1 cellular context compared by ENCODE assay signal in the genomic region with DNA sequence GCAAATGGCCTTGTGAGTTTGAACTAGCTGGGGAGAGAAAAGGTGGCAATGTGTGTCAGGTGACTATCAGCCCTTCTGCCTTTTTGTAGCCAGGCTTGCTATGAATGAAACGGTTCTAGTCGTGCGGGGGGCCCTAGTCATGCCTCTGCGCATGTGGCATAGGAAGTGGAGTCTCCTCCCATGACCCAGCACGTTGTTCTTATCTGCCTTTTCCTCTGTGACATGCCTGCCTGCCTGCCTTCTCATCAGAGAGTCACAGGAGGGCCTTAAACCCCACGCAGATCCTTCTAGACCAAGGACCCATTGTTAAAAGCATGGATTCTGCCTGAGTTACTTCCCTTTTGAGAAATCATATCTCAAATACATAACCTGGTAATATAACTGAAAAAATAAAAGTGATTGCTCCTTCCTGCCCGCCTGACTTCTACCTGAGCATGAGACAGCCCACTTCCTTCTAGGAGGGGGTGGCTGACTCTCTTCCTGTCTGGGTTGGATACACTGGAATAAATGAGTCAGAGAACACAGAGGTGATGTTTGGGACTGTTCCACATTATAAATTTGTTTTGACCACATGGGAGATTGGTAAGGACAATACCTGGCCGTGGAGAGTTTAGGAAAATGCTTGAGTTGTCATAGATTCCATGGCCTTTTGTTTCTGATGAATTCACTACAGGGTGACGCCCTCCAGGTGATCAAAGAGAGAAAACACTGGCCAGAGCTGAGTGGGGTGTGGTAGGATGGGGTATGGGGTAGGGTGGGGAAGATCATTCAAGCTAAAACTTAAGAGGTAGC.
TF ChIP-seq lines count a peak whose summit lies in the region.

No MANE protein-coding gene starts in this region.

TF ChIP-seq in SK-N-SH, 30 proteins besides CTCF, POLR2A, EP300 and RAD21 (continued from another document):
- TF ChIP-seq, protein P1, sequence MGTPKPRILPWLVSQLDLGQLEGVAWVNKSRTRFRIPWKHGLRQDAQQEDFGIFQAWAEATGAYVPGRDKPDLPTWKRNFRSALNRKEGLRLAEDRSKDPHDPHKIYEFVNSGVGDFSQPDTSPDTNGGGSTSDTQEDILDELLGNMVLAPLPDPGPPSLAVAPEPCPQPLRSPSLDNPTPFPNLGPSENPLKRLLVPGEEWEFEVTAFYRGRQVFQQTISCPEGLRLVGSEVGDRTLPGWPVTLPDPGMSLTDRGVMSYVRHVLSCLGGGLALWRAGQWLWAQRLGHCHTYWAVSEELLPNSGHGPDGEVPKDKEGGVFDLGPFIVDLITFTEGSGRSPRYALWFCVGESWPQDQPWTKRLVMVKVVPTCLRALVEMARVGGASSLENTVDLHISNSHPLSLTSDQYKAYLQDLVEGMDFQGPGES (IDR thresholded peaks at IDR 0.05; ENCODE audit: low read depth, low read length), result no peak
- TF ChIP-seq CHD2 (IDR thresholded peaks at IDR 0.05; ENCODE audit: low read length, partially characterized antibody), result no peak
- TF ChIP-seq NFIC (IDR thresholded peaks at IDR 0.05; ENCODE audit: borderline replicate concordance), result no peak
- TF ChIP-seq, protein P2, sequence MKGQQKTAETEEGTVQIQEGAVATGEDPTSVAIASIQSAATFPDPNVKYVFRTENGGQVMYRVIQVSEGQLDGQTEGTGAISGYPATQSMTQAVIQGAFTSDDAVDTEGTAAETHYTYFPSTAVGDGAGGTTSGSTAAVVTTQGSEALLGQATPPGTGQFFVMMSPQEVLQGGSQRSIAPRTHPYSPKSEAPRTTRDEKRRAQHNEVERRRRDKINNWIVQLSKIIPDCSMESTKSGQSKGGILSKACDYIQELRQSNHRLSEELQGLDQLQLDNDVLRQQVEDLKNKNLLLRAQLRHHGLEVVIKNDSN (IDR thresholded peaks at IDR 0.05; ENCODE audit: borderline replicate concordance, low read depth), result no peak
- TF ChIP-seq TEAD4 (IDR thresholded peaks at IDR 0.05; ENCODE audit: borderline replicate concordance, insufficient read depth), result no peak
- TF ChIP-seq TAF1 (IDR thresholded peaks at IDR 0.05; ENCODE audit: borderline replicate concordance, low read depth, low read length), result no peak
- TF ChIP-seq, protein P3, sequence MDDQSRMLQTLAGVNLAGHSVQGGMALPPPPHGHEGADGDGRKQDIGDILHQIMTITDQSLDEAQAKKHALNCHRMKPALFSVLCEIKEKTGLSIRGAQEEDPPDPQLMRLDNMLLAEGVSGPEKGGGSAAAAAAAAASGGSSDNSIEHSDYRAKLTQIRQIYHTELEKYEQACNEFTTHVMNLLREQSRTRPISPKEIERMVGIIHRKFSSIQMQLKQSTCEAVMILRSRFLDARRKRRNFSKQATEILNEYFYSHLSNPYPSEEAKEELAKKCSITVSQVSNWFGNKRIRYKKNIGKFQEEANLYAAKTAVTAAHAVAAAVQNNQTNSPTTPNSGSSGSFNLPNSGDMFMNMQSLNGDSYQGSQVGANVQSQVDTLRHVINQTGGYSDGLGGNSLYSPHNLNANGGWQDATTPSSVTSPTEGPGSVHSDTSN (IDR thresholded peaks at IDR 0.05), result no peak
- no peak for TF ChIP-seq POLR2AphosphoS5 (IDR thresholded peaks at IDR 0.05; ENCODE audit: low read depth, low read length)
- TF ChIP-seq, protein P4, sequence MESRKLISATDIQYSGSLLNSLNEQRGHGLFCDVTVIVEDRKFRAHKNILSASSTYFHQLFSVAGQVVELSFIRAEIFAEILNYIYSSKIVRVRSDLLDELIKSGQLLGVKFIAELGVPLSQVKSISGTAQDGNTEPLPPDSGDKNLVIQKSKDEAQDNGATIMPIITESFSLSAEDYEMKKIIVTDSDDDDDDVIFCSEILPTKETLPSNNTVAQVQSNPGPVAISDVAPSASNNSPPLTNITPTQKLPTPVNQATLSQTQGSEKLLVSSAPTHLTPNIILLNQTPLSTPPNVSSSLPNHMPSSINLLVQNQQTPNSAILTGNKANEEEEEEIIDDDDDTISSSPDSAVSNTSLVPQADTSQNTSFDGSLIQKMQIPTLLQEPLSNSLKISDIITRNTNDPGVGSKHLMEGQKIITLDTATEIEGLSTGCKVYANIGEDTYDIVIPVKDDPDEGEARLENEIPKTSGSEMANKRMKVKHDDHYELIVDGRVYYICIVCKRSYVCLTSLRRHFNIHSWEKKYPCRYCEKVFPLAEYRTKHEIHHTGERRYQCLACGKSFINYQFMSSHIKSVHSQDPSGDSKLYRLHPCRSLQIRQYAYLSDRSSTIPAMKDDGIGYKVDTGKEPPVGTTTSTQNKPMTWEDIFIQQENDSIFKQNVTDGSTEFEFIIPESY (IDR thresholded peaks at IDR 0.05; ENCODE audit: borderline replicate concordance, low read depth), result no peak
- TF ChIP-seq, protein P5, sequence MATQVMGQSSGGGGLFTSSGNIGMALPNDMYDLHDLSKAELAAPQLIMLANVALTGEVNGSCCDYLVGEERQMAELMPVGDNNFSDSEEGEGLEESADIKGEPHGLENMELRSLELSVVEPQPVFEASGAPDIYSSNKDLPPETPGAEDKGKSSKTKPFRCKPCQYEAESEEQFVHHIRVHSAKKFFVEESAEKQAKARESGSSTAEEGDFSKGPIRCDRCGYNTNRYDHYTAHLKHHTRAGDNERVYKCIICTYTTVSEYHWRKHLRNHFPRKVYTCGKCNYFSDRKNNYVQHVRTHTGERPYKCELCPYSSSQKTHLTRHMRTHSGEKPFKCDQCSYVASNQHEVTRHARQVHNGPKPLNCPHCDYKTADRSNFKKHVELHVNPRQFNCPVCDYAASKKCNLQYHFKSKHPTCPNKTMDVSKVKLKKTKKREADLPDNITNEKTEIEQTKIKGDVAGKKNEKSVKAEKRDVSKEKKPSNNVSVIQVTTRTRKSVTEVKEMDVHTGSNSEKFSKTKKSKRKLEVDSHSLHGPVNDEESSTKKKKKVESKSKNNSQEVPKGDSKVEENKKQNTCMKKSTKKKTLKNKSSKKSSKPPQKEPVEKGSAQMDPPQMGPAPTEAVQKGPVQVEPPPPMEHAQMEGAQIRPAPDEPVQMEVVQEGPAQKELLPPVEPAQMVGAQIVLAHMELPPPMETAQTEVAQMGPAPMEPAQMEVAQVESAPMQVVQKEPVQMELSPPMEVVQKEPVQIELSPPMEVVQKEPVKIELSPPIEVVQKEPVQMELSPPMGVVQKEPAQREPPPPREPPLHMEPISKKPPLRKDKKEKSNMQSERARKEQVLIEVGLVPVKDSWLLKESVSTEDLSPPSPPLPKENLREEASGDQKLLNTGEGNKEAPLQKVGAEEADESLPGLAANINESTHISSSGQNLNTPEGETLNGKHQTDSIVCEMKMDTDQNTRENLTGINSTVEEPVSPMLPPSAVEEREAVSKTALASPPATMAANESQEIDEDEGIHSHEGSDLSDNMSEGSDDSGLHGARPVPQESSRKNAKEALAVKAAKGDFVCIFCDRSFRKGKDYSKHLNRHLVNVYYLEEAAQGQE (IDR thresholded peaks at IDR 0.05; ENCODE audit: low read depth, low read length), result no peak
- TF ChIP-seq, protein P6, sequence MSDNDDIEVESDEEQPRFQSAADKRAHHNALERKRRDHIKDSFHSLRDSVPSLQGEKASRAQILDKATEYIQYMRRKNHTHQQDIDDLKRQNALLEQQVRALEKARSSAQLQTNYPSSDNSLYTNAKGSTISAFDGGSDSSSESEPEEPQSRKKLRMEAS (IDR thresholded peaks at IDR 0.05; ENCODE audit: low read depth), result no peak
- no peak for TF ChIP-seq RFX5 (IDR thresholded peaks at IDR 0.05; ENCODE audit: low read length)
- TF ChIP-seq FOXJ3 (CRISPR knock-in tag; IDR thresholded peaks at IDR 0.05), result no peak
- no peak for TF ChIP-seq FOSL2 (IDR thresholded peaks at IDR 0.05; ENCODE audit: borderline replicate concordance, low read depth)
- TF ChIP-seq, protein P7, sequence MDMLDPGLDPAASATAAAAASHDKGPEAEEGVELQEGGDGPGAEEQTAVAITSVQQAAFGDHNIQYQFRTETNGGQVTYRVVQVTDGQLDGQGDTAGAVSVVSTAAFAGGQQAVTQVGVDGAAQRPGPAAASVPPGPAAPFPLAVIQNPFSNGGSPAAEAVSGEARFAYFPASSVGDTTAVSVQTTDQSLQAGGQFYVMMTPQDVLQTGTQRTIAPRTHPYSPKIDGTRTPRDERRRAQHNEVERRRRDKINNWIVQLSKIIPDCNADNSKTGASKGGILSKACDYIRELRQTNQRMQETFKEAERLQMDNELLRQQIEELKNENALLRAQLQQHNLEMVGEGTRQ (IDR thresholded peaks at IDR 0.05; ENCODE audit: borderline replicate concordance, low read depth, low read length), result no peak
- no peak for TF ChIP-seq SMC3 (IDR thresholded peaks at IDR 0.05; ENCODE audit: low read depth, low read length)
- no peak for TF ChIP-seq MEF2A (IDR thresholded peaks at IDR 0.05; ENCODE audit: borderline replicate concordance, low read depth)
- TF ChIP-seq EZH2phosphoT487 (IDR thresholded peaks at IDR 0.05; ENCODE audit: borderline replicate concordance, low read depth), result no peak
- no peak for TF ChIP-seq GABPA (IDR thresholded peaks at IDR 0.05; ENCODE audit: low read depth)
